8 cellular contexts compared by ENCODE assay signal in the genomic region with DNA sequence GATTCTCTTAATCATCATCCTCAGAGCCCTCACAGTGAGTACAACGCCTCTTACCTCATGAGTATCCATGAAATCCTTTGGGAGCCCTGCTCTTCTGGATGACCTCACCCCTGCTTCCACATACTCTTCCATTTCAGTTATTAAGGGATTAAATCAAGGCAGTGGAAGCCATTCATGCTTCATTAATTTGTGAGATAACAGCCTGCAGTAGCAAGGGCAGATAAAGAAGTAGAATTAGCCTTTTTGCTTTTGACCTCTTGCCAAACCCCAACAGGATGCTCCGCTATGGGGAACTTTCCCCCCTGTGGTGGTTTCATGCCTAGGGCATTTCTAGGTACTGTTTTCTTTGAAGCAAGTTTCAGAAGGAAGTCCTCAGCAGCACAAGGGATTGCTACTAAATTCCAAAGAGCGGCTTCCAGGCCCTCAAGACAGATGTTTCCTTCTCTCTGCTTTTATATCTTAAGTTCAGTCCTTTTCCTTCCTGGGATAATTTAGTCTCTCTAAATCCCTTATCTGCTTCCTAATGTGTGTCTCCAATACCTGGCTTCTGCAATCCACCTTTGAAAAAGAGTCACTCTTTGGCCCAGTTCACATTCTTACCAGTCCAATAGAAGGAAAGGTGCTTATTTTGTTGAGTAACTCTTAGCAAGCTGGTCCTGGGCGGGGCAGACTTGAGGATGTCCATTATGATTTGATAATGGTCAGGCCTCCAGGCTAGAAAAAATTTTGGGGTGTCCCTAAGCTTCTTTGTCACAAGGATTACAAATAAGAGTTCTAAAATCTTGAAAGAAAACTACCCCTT.
DNase-seq lines count a peak whose midpoint lies in the region; ATAC-seq, FAIRE-seq and TF ChIP-seq lines count a peak whose summit lies in the region.
"Had no signal": no experiment of that assay in that cellular context is flagged by ENCODE, and none has a peak within 500 bp of the region (broad histone marks: within the 10 kb centered on the region; RNA-seq: fewer than 3 reads in every experiment).

No MANE protein-coding gene starts in this region.

- H3K4me1 ChIP-seq in cardiac muscle cell (ENCODE audit: low read depth) (peaks cover 3% of the 10 kb centered on the region), uterus (no peaks in the 10 kb centered on the region)

- H3K9me3 ChIP-seq in cardiac muscle cell (ENCODE audit: low read depth) (no peaks in the 10 kb centered on the region), uterus (no peaks in the 10 kb centered on the region)
- H3K9me3 ChIP-seq: right lobe of liver had no signal

- TF ChIP-seq CTCF in cardiac muscle cell (IDR thresholded peaks at IDR 0.05; ENCODE audit: low read depth, low read length) (peak; percentile 9), uterus (IDR thresholded peaks at IDR 0.05) (no peak)

- ATAC-seq in GM19452 (IDR thresholded peaks at IDR 0.05; ENCODE audit: unreplicated experiment), result peak; percentile 76
- ATAC-seq in HG03460 (IDR thresholded peaks at IDR 0.05; ENCODE audit: unreplicated experiment), result peak; percentile 75

- intact Hi-C loops in uterus (cut with DNase I; ENCODE audit: low total_unique reads), result no loop called here

- H3K27ac ChIP-seq in cardiac muscle cell, result no peak overlapping the region
- H3K27ac ChIP-seq in uterus, result no peak overlapping the region
- H3K27ac ChIP-seq: right lobe of liver had no signal

- H3K4me3 ChIP-seq in cardiac muscle cell (no peak overlapping the region), uterus (no peak overlapping the region)
- H3K4me3 ChIP-seq: right lobe of liver had no signal

- H3K27me3 ChIP-seq in cardiac muscle cell, result no peaks in the 10 kb centered on the region
- no peaks in the 10 kb centered on the region for H3K27me3 ChIP-seq in uterus
- H3K27me3 ChIP-seq: right lobe of liver had no signal

- FAIRE-seq in frontal cortex (lab: Jason Lieb, UNC), result no peak

- TF ChIP-seq POLR2A in uterus (IDR thresholded peaks at IDR 0.05), result no peak

- H3K36me3 ChIP-seq in cardiac muscle cell (no peaks in the 10 kb centered on the region), uterus (no peaks in the 10 kb centered on the region)
- H3K36me3 ChIP-seq: right lobe of liver had no signal

- DNase-seq in SKM-1 treated with dmso at 0.1 percent for 144 hours (lab: John Stamatoyannopoulos, UW; ENCODE audit: unreplicated experiment) (peak; percentile 77), cardiac muscle cell (ENCODE audit: low read depth in 1 of 2, low spot score in 1 of 2) (peak in 1 of 2 donors; percentile 62), stromal cell of bone marrow (ENCODE audit: low read depth) (peak; percentile 79), frontal cortex (ENCODE audit: low spot score in 2 of 2) (no peak), uterus (no peak)
- DNase-seq: right lobe of liver had no signal

Comparison
In these comparisons a context has a peak if more than half of its experiments do, and no peak if none do; other contexts are left out.
1. DNase-seq: peak in SKM-1 treated with dmso at 0.1 percent for 144 hours (single experiment) and stromal cell of bone marrow (single experiment); none in frontal cortex (0 of 2) and uterus (0 of 2).